ENCODE assay signal across 1 cellular context in genomic region chr6:45619994-45620471, GRCh38.
TF ChIP-seq lines count a peak whose summit lies in the region.

No MANE protein-coding gene starts in this region.

TF ChIP-seq in IMR-90, 13 proteins besides CTCF, POLR2A, EP300 and RAD21 (continued from another document):
- no peak for TF ChIP-seq ELK1 (IDR thresholded peaks at IDR 0.05; ENCODE audit: borderline replicate concordance, low read depth, low read length)
